In the genomic region with DNA sequence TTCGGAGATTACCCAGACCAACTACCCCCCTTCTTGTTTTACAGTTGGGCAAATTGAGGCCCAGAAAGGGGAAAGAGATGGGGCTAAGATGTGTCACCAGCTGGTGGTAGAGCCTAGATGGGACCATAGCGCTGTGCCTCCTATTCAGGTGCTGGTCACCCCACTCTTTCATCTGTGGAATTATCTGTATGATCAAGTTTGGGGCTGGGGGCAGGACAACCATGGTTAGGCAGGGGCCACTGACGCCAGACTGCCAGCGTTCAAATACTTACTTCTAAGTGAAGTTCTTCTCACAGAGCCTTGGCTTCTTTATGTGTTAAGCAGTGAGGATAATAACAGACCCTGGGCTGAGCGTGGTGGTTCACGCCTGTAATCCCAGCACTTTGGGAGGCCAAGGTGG, we compare ENCODE assay signal across 19 cellular contexts. TPM values are rescaled to one million over a fixed set of nuclear protein-coding genes. Genes with fewer than 3 reads are reported as not detected.
DNase-seq lines count a peak whose midpoint lies in the region; ATAC-seq, FAIRE-seq and TF ChIP-seq lines count a peak whose summit lies in the region.
"Had no signal": no experiment of that assay in that cellular context is flagged by ENCODE, and none has a peak within 500 bp of the region (broad histone marks: within the 10 kb centered on the region; RNA-seq: fewer than 3 reads in every experiment).

No MANE protein-coding gene starts in this region.

- no peak overlapping the region for H2AFZ ChIP-seq in mesenchymal stem cell (ENCODE audit: low read depth, low read length)
- H2AFZ ChIP-seq: GM23338 had no signal

- CTCF ChIA-PET in activated naive CD4-positive, alpha-beta T cell treated with anti-CD3 and anti-CD28 coated beads, Interleukin-2, amount 10 ng/mL, durations not matched to agents 7 days and 5 days (lab: Charles Lee) = no interaction called here

- peaks cover 3% of the 10 kb centered on the region for H3K4me1 Mint-ChIP-seq in activated naive CD4-positive, alpha-beta T cell treated with anti-CD3 and anti-CD28 coated beads, Interleukin-2, amount 10 ng/mL, durations not matched to agents 7 days and 5 days

- no peak overlapping the region for H2BK5ac ChIP-seq in mesenchymal stem cell (ENCODE audit: low read depth, low read length, poor library complexity, severe bottlenecking)

- H3K4ac ChIP-seq in mesenchymal stem cell (ENCODE audit: low read depth in 1 of 2, low read length in 2 of 2) = peak overlapping the region; percentile 68 to 72

- peak overlapping the region; percentile 78 to 100 for H2BK12ac ChIP-seq in mesenchymal stem cell (ENCODE audit: low read length in 2 of 2)

- H3K4me3 ChIP-seq in SK-N-MC = no peak overlapping the region
- no peak overlapping the region for H3K4me3 ChIP-seq in mesenchymal stem cell (ENCODE audit: insufficient read depth in 1 of 2, low read depth in 1 of 2, low read length in 2 of 2)
- H3K4me3 ChIP-seq in aorta (ENCODE audit: low read length in 2 of 2) = no peak overlapping the region
- H3K4me3 ChIP-seq: GM23338 had no signal

- H3K27me3 ChIP-seq in mesenchymal stem cell (ENCODE audit: control insufficient read depth in 1 of 2, insufficient read depth in 1 of 2, low read length in 2 of 2) (peaks cover 8 to 17% of the 10 kb centered on the region in 2 experiments), aorta (ENCODE audit: control insufficient read depth in 1 of 2, insufficient read depth in 2 of 2, low read length in 1 of 2) (no peaks in the 10 kb centered on the region)

- intact Hi-C loops in posterior vena cava (cut with DNase I) = loop anchor here in 1 of 2 donors (10.0 kb wide), 2 partner anchors 129 to 791 kb away; no protein-coding TSS in a partner anchor
- intact Hi-C loops in aorta (cut with DNase I) = loop anchor here in 1 of 2 donors (10.0 kb wide), 1 partner anchor 239 kb away; no protein-coding TSS in a partner anchor

- H2BK15ac ChIP-seq in mesenchymal stem cell (ENCODE audit: low read depth, poor library complexity, severe bottlenecking) = peak overlapping the region; percentile 15

- no peaks in the 10 kb centered on the region for H3K79me1 ChIP-seq in mesenchymal stem cell (replicated peaks; ENCODE audit: low read length, poor library complexity, severe bottlenecking)

- peak overlapping the region; percentile 12 for H4K91ac ChIP-seq in mesenchymal stem cell (ENCODE audit: low read length)

- H3K27ac Mint-ChIP-seq in activated naive CD4-positive, alpha-beta T cell treated with anti-CD3 and anti-CD28 coated beads, Interleukin-2, amount 10 ng/mL, durations not matched to agents 7 days and 5 days = no peak overlapping the region
- H3K27ac Mint-ChIP-seq: GM23338 had no signal

- H3K9me3 ChIP-seq in SK-N-MC (ENCODE audit: low read depth, low read length) (no peaks in the 10 kb centered on the region), mesenchymal stem cell (ENCODE audit: control insufficient read depth, low read length) (no peaks in the 10 kb centered on the region), aorta (ENCODE audit: control insufficient read depth, low read length) (no peaks in the 10 kb centered on the region)

- H3K4me1 ChIP-seq in mesenchymal stem cell (ENCODE audit: control insufficient read depth, insufficient read depth, low read depth, low read length) (peaks cover 21% of the 10 kb centered on the region), aorta (ENCODE audit: control insufficient read depth in 1 of 2, insufficient read depth in 2 of 2, low read length in 2 of 2) (peaks cover 0 to 4% of the 10 kb centered on the region in 2 donors)

- WGBS in mesenchymal stem cell = 98% methylated on average over 5 of the region's 6 CpGs
- 98 to 99% methylated on average over 6 of the region's 6 CpGs for WGBS in aorta, 2 donors

- no peaks in the 10 kb centered on the region for H3K36me3 Mint-ChIP-seq in activated naive CD4-positive, alpha-beta T cell treated with anti-CD3 and anti-CD28 coated beads, Interleukin-2, amount 10 ng/mL, durations not matched to agents 7 days and 5 days

- H3K23ac ChIP-seq in mesenchymal stem cell (ENCODE audit: low read length in 2 of 2) = no peak overlapping the region

- no peak overlapping the region for H3K4me3 Mint-ChIP-seq in activated naive CD4-positive, alpha-beta T cell treated with anti-CD3 and anti-CD28 coated beads, Interleukin-2, amount 10 ng/mL, durations not matched to agents 7 days and 5 days
- H3K4me3 Mint-ChIP-seq: GM23338 had no signal

- no peak overlapping the region for H2BK120ac ChIP-seq in mesenchymal stem cell (ENCODE audit: low read depth, low read length)

- peak overlapping the region; percentile 98 for H3K27ac ChIP-seq in SK-N-MC
- no peak overlapping the region for H3K27ac ChIP-seq in mesenchymal stem cell (ENCODE audit: low read length, poor library complexity, severe bottlenecking)
- no peak overlapping the region for H3K27ac ChIP-seq in aorta (ENCODE audit: low read depth in 1 of 2, low read length in 2 of 2)
- H3K27ac ChIP-seq: C4-2B had no signal

- H3K18ac ChIP-seq in mesenchymal stem cell (ENCODE audit: low read depth in 1 of 2, low read length in 2 of 2) = peak overlapping the region in 1 of 2 experiments; percentile 73

- H2AK5ac ChIP-seq in mesenchymal stem cell (ENCODE audit: low read length, severe bottlenecking) = no peak overlapping the region

- H3K27me3 Mint-ChIP-seq in activated naive CD4-positive, alpha-beta T cell treated with anti-CD3 and anti-CD28 coated beads, Interleukin-2, amount 10 ng/mL, durations not matched to agents 7 days and 5 days = peaks cover 68% of the 10 kb centered on the region

- no peak overlapping the region for H3K4me2 ChIP-seq in mesenchymal stem cell (ENCODE audit: low read length, poor library complexity, severe bottlenecking)
- H3K4me2 ChIP-seq: GM23338 had no signal

- peak overlapping the region in 1 of 2 experiments; percentile 68 for H3K14ac ChIP-seq in mesenchymal stem cell (ENCODE audit: low read length in 2 of 2)

- no peak for ATAC-seq in aorta (ENCODE audit: low FRiP score)
- ATAC-seq: GM23338, HCT116 had no signal

- H3K9me3 Mint-ChIP-seq in activated naive CD4-positive, alpha-beta T cell treated with anti-CD3 and anti-CD28 coated beads, Interleukin-2, amount 10 ng/mL, durations not matched to agents 7 days and 5 days = no peaks in the 10 kb centered on the region
- H3K9me3 Mint-ChIP-seq: GM23338 had no signal

- DNase-seq in D721Med (ENCODE audit: insufficient read length, low spot score) (peak; percentile 8), SK-N-MC (ENCODE audit: low read depth, low spot score) (no peak), mesenchymal stem cell (no peak), posterior vena cava (ENCODE audit: low spot score) (peak; percentile 22), 8988T (no peak), aorta (no peak), dedifferentiated amniotic fluid mesenchymal stem cell (ENCODE audit: extremely low spot score) (no peak)
- no peak for DNase-seq in activated naive CD4-positive, alpha-beta T cell treated with anti-CD3 and anti-CD28 coated beads, Interleukin-2, amount 10 ng/mL, durations not matched to agents 7 days and 5 days
- DNase-seq: NCI-H1417 treated with DMSO at 0.1 percent for 48 hours, NCI-H1930, NCI-H2171, NCI-H446, OCI-M1, RPMI8226 had no signal

- H3K36me3 ChIP-seq in SK-N-MC (ENCODE audit: insufficient read depth, low read length) (no peaks in the 10 kb centered on the region), mesenchymal stem cell (ENCODE audit: control insufficient read depth in 1 of 2, insufficient read depth in 2 of 2, low read depth in 1 of 2, low read length in 2 of 2) (no peaks in the 10 kb centered on the region), aorta (ENCODE audit: control insufficient read depth in 1 of 2, insufficient read depth in 2 of 2, low read length in 1 of 2) (no peaks in the 10 kb centered on the region)

- H4K8ac ChIP-seq in mesenchymal stem cell (ENCODE audit: low read length) = no peak overlapping the region

- no peak overlapping the region for H3K9ac ChIP-seq in SK-N-MC (ENCODE audit: insufficient read length)
- H3K9ac ChIP-seq in mesenchymal stem cell (ENCODE audit: low read length) = no peak overlapping the region

- FAIRE-seq in D721Med (lab: Jason Lieb, UNC) = no peak
- FAIRE-seq: GM12892 had no signal

- TF ChIP-seq CTCF in D721Med (IDR thresholded peaks at IDR 0.05; ENCODE audit: insufficient read depth, missing control alignments) = no peak

RNA-seq across cellular contexts. Expression of gene IGLL1, which starts 55.9 kb away (rescaled TPM):
- not detected for polyA plus RNA-seq in mesenchymal stem cell (2013, experiment 1 of 2)
- not detected for polyA plus RNA-seq in mesenchymal stem cell (2013, experiment 2 of 2)
- total RNA-seq in posterior vena cava (not detected), aorta (not detected)
- not detected for polyA plus RNA-seq in aorta
- total RNA-seq: GM23338, HT1080 had no signal
- polyA plus RNA-seq: GM23338 had no signal

Comparison
In these comparisons a context has a peak if more than half of its experiments do, and no peak if none do; other contexts are left out.
1. DNase-seq: peak in D721Med (single experiment) and posterior vena cava (single experiment); none in SK-N-MC (single experiment), mesenchymal stem cell (single experiment), activated naive CD4-positive, alpha-beta T cell treated with anti-CD3 and anti-CD28 coated beads, Interleukin-2, amount 10 ng/mL, durations not matched to agents 7 days and 5 days (single experiment), 8988T (single experiment), aorta (0 of 2) and dedifferentiated amniotic fluid mesenchymal stem cell (single experiment).